Comparison of ENCODE assay signal across 1 cellular context in genomic region chr4:82553020-82553419, GRCh38.
TF ChIP-seq lines count a peak whose summit lies in the region.

No MANE protein-coding gene starts in this region.

TF ChIP-seq in HepG2, 621 proteins besides CTCF, POLR2A, EP300 and RAD21 (continued from another document):
- TF ChIP-seq UBTF (CRISPR knock-in tag; IDR thresholded peaks at IDR 0.05) = no peak
